1 cellular context compared by ENCODE assay signal in the genomic region with DNA sequence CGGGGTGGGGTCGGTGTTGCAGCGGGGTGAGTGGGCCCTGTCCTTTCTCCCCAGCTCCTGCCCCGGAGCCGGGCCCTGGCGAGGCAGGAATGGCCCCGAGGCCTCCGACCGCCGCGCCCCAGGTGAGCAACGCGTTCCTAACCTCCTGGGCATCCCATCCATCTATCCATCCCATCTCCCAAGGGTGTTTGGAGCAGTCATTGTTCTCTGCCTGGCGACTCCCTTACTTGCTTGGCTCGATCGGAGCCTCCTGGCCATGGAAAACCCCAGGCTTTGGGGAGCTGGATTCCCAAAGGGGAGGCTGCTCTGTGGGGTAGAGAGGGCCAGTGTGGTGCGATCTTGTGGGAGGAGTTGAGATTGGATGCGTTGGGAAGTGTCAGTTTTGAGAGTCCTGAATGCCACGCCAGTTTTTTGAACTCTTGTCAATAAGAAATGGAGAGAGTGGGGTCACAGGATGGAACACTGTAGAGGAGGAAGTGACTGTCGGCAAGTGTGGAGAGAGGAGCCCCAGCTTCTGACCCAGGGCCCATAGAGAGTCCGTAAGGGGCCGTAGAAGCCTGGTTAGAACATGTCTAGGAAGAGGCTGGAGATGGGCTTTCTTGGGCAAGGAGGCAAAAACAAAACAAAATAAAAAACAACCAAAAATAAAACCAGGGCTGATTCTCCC.
TF ChIP-seq lines count a peak whose summit lies in the region.

No MANE protein-coding gene starts in this region.

TF ChIP-seq in WTC11, 78 proteins besides CTCF, POLR2A, EP300 and RAD21 (continued from another document):
- TF ChIP-seq, protein P1, sequence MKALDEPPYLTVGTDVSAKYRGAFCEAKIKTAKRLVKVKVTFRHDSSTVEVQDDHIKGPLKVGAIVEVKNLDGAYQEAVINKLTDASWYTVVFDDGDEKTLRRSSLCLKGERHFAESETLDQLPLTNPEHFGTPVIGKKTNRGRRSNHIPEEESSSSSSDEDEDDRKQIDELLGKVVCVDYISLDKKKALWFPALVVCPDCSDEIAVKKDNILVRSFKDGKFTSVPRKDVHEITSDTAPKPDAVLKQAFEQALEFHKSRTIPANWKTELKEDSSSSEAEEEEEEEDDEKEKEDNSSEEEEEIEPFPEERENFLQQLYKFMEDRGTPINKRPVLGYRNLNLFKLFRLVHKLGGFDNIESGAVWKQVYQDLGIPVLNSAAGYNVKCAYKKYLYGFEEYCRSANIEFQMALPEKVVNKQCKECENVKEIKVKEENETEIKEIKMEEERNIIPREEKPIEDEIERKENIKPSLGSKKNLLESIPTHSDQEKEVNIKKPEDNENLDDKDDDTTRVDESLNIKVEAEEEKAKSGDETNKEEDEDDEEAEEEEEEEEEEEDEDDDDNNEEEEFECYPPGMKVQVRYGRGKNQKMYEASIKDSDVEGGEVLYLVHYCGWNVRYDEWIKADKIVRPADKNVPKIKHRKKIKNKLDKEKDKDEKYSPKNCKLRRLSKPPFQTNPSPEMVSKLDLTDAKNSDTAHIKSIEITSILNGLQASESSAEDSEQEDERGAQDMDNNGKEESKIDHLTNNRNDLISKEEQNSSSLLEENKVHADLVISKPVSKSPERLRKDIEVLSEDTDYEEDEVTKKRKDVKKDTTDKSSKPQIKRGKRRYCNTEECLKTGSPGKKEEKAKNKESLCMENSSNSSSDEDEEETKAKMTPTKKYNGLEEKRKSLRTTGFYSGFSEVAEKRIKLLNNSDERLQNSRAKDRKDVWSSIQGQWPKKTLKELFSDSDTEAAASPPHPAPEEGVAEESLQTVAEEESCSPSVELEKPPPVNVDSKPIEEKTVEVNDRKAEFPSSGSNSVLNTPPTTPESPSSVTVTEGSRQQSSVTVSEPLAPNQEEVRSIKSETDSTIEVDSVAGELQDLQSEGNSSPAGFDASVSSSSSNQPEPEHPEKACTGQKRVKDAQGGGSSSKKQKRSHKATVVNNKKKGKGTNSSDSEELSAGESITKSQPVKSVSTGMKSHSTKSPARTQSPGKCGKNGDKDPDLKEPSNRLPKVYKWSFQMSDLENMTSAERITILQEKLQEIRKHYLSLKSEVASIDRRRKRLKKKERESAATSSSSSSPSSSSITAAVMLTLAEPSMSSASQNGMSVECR (CRISPR knock-in tag; IDR thresholded peaks at IDR 0.05; ENCODE audit: borderline replicate concordance) = no peak
- TF ChIP-seq, protein P2, sequence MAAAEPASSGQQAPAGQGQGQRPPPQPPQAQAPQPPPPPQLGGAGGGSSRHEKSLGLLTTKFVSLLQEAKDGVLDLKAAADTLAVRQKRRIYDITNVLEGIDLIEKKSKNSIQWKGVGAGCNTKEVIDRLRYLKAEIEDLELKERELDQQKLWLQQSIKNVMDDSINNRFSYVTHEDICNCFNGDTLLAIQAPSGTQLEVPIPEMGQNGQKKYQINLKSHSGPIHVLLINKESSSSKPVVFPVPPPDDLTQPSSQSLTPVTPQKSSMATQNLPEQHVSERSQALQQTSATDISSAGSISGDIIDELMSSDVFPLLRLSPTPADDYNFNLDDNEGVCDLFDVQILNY (CRISPR knock-in tag; IDR thresholded peaks at IDR 0.05) = no peak
- no peak for TF ChIP-seq PRRX2 (CRISPR knock-in tag; IDR thresholded peaks at IDR 0.05)
- TF ChIP-seq USF2 (CRISPR knock-in tag; IDR thresholded peaks at IDR 0.05) = no peak
- TF ChIP-seq, protein P3, sequence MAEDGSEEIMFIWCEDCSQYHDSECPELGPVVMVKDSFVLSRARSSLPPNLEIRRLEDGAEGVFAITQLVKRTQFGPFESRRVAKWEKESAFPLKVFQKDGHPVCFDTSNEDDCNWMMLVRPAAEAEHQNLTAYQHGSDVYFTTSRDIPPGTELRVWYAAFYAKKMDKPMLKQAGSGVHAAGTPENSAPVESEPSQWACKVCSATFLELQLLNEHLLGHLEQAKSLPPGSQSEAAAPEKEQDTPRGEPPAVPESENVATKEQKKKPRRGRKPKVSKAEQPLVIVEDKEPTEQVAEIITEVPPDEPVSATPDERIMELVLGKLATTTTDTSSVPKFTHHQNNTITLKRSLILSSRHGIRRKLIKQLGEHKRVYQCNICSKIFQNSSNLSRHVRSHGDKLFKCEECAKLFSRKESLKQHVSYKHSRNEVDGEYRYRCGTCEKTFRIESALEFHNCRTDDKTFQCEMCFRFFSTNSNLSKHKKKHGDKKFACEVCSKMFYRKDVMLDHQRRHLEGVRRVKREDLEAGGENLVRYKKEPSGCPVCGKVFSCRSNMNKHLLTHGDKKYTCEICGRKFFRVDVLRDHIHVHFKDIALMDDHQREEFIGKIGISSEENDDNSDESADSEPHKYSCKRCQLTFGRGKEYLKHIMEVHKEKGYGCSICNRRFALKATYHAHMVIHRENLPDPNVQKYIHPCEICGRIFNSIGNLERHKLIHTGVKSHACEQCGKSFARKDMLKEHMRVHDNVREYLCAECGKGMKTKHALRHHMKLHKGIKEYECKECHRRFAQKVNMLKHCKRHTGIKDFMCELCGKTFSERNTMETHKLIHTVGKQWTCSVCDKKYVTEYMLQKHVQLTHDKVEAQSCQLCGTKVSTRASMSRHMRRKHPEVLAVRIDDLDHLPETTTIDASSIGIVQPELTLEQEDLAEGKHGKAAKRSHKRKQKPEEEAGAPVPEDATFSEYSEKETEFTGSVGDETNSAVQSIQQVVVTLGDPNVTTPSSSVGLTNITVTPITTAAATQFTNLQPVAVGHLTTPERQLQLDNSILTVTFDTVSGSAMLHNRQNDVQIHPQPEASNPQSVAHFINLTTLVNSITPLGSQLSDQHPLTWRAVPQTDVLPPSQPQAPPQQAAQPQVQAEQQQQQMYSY (CRISPR knock-in tag; IDR thresholded peaks at IDR 0.05) = no peak
- TF ChIP-seq KAT7 (CRISPR knock-in tag; IDR thresholded peaks at IDR 0.05; ENCODE audit: borderline replicate concordance) = no peak
- TF ChIP-seq, protein P4, sequence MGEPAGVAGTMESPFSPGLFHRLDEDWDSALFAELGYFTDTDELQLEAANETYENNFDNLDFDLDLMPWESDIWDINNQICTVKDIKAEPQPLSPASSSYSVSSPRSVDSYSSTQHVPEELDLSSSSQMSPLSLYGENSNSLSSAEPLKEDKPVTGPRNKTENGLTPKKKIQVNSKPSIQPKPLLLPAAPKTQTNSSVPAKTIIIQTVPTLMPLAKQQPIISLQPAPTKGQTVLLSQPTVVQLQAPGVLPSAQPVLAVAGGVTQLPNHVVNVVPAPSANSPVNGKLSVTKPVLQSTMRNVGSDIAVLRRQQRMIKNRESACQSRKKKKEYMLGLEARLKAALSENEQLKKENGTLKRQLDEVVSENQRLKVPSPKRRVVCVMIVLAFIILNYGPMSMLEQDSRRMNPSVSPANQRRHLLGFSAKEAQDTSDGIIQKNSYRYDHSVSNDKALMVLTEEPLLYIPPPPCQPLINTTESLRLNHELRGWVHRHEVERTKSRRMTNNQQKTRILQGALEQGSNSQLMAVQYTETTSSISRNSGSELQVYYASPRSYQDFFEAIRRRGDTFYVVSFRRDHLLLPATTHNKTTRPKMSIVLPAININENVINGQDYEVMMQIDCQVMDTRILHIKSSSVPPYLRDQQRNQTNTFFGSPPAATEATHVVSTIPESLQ (CRISPR knock-in tag; IDR thresholded peaks at IDR 0.05) = no peak
- TF ChIP-seq ATF3 (CRISPR knock-in tag; conservative IDR thresholded peaks at IDR 0.05) = no peak
- TF ChIP-seq ZNF425 (CRISPR knock-in tag; conservative IDR thresholded peaks at IDR 0.05) = no peak
- TF ChIP-seq NR3C1 (CRISPR knock-in tag; conservative IDR thresholded peaks at IDR 0.05; ENCODE audit: low read depth) = no peak
- TF ChIP-seq FOXJ3 (CRISPR knock-in tag; IDR thresholded peaks at IDR 0.05; ENCODE audit: borderline replicate concordance) = no peak
- no peak for TF ChIP-seq ZNF263 (CRISPR knock-in tag; IDR thresholded peaks at IDR 0.05; ENCODE audit: low read depth)
- no peak for TF ChIP-seq JAZF1 (CRISPR knock-in tag; IDR thresholded peaks at IDR 0.05)
